34 cellular contexts compared by ENCODE assay signal in the genomic region with DNA sequence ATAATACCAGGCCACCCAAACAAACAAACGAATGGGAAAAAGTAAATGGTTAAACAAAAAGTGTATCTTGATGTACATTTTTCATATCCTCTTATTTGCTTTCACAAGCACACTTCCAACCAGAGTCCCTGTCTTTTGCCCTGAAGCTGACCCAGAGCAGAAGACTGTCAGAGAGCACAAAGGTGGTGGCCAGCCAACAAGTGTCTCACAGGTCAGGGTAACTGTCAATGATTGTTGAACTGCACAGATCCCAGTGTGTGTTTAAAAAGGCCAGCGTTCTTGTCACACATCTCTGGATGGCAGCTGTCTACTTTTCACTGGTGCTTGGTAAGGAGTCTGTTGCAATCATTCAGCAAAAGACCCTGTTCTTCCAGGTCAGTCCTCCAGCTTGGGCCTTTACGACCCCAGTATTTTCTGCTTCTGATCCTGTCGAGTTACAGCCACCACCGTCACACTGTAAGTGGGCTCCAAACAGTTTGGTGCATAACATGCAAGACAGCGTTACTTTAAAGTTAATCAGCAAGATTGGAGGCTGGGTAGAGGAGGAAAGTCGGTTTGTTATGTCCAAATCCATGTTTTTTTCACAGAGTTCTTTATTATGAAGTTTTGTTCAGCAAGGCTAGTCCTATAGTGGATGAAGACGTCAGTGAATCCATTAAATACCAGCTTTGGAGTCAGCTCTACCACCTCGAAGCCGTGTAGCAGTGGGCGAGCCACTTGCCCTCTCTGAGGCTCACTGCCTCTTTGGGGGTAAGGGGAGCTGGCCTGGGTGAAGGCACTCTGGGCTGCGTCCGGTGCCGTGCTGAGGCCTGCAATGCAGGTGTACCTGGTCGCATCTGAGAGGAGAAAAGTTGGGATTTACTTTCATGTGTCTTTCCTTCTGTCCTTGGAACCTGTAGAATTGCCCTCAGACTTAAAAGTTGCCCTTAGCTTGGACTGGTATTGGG.
DNase-seq lines count a peak whose midpoint lies in the region; ATAC-seq and TF ChIP-seq lines count a peak whose summit lies in the region.
"Had no signal": no experiment of that assay in that cellular context is flagged by ENCODE, and none has a peak within 500 bp of the region (broad histone marks: within the 10 kb centered on the region; RNA-seq: fewer than 3 reads in every experiment).

No MANE protein-coding gene starts in this region.

- peak overlapping the region; percentile 100 for H3K27ac ChIP-seq in uterus
- no peak overlapping the region for H3K27ac ChIP-seq in smooth muscle cell (ENCODE audit: low read depth)
- H3K27ac ChIP-seq: GM23248, SJSA1 had no signal

- DNase-seq in Right ventricle myocardium inferior (ENCODE audit: missing footprints) (peak; percentile 66), cardiac septum (ENCODE audit: low spot score) (no peak), left lobe of liver (ENCODE audit: low spot score) (peak; percentile 90), progenitor cell of endocrine pancreas (ENCODE audit: low spot score, unreplicated experiment) (no peak), uterus (no peak), smooth muscle cell (lab: John Stamatoyannopoulos, UW; ENCODE audit: unreplicated experiment) (no peak), head of caudate nucleus (no peak), EL (no peak)
- DNase-seq: 8988T; activated CD4-positive, alpha-beta T cell treated with anti-CD3 and anti-CD28 coated beads for 4 hours; activated effector memory CD4-positive, alpha-beta T cell treated with Interleukin-2 at 50 U/mL for 16 hours; activated T-cell treated with anti-CD3 and anti-CD28 coated beads, Interleukin-2, amount 50 U/mL, for 1 hour; Calu3; caudate nucleus; cortex of kidney; DMS79; effector memory CD8-positive, alpha-beta T cell; GDM1; GM23248; mucosa of descending colon; natural killer cell; NCI-H1092; NCI-H187; NCI-H2171; retina; stimulated activated CD4-positive, alpha-beta T cell treated with anti-CD3 and anti-CD28 coated beads, Interleukin-2, amount 100 ng/mL, for 24 hours; stimulated activated CD8-positive, alpha-beta memory T cell treated with anti-CD3 and anti-CD28 coated beads, Interleukin-4, amount 100 ng/mL, for 48 hours; stimulated activated naive CD8-positive, alpha-beta T cell treated with anti-CD3 and anti-CD28 coated beads, Interleukin-15, amount 100 ng/mL, for 72 hours; T-helper 9 cell; trophoblast cell had no signal

- no peak overlapping the region for H3K9ac ChIP-seq in smooth muscle cell (ENCODE audit: low read depth)
- H3K9ac ChIP-seq: GM23248 had no signal

- no peak overlapping the region for H3K4me3 Mint-ChIP-seq in progenitor cell of endocrine pancreas (ENCODE audit: low read depth)
- H3K4me3 Mint-ChIP-seq: CD14-positive monocyte; effector memory CD8-positive, alpha-beta T cell; natural killer cell; stimulated activated naive CD8-positive, alpha-beta T cell treated with anti-CD3 and anti-CD28 coated beads, Interleukin-15, amount 100 ng/mL, for 72 hours had no signal

- H2AFZ ChIP-seq in smooth muscle cell (ENCODE audit: low read depth) = no peak overlapping the region

- peaks cover 6% of the 10 kb centered on the region for H3K36me3 Mint-ChIP-seq in progenitor cell of endocrine pancreas (ENCODE audit: insufficient read depth)
- H3K36me3 Mint-ChIP-seq: natural killer cell had no signal

- no peak overlapping the region for H3K4me2 ChIP-seq in smooth muscle cell

- no peak for TF ChIP-seq POLR2A in uterus (IDR thresholded peaks at IDR 0.05)

- no peaks in the 10 kb centered on the region for H3K27me3 ChIP-seq in uterus
- no peaks in the 10 kb centered on the region for H3K27me3 ChIP-seq in smooth muscle cell (ENCODE audit: low read depth)
- H3K27me3 ChIP-seq: SJSA1 had no signal

- H3K36me3 ChIP-seq in uterus (no peaks in the 10 kb centered on the region), smooth muscle cell (ENCODE audit: low read depth) (no peaks in the 10 kb centered on the region)

- H3K9me3 ChIP-seq in uterus (no peaks in the 10 kb centered on the region), smooth muscle cell (replicated peaks; ENCODE audit: low read depth) (no peaks in the 10 kb centered on the region)
- H3K9me3 ChIP-seq: mucosa of descending colon, SJSA1 had no signal

- H4K20me1 ChIP-seq in smooth muscle cell (ENCODE audit: low read depth) = no peaks in the 10 kb centered on the region

- no peaks in the 10 kb centered on the region for H3K79me2 ChIP-seq in smooth muscle cell (ENCODE audit: low read depth)

- TF ChIP-seq CTCF in progenitor cell of endocrine pancreas (IDR thresholded peaks at IDR 0.05; ENCODE audit: unreplicated experiment) (no peak), uterus (IDR thresholded peaks at IDR 0.05) (no peak), smooth muscle cell (IDR thresholded peaks at IDR 0.05; ENCODE audit: borderline replicate concordance, insufficient read depth, poor library complexity, severe bottlenecking) (no peak)

- H3K4me1 ChIP-seq in uterus (peaks cover 0 to 16% of the 10 kb centered on the region in 2 donors), smooth muscle cell (ENCODE audit: low read depth) (peaks cover 12% of the 10 kb centered on the region)

- H3K4me3 ChIP-seq in uterus (no peak overlapping the region), smooth muscle cell (no peak overlapping the region)
- H3K4me3 ChIP-seq: GM23248, lung, mucosa of descending colon, SJSA1 had no signal

- peaks cover 52% of the 10 kb centered on the region for H3K4me1 Mint-ChIP-seq in progenitor cell of endocrine pancreas (ENCODE audit: low read depth)
- H3K4me1 Mint-ChIP-seq: CD14-positive monocyte; natural killer cell; stimulated activated naive CD8-positive, alpha-beta T cell treated with anti-CD3 and anti-CD28 coated beads, Interleukin-15, amount 100 ng/mL, for 72 hours had no signal

- peak overlapping the region; percentile 43 for H3K27ac Mint-ChIP-seq in progenitor cell of endocrine pancreas
- H3K27ac Mint-ChIP-seq: activated naive CD4-positive, alpha-beta T cell treated with anti-CD3 and anti-CD28 coated beads, Interleukin-2, amount 50 U/mL, for 72 hours; CD14-positive monocyte; effector memory CD8-positive, alpha-beta T cell; natural killer cell; stimulated activated naive CD8-positive, alpha-beta T cell treated with anti-CD3 and anti-CD28 coated beads, Interleukin-15, amount 100 ng/mL, for 72 hours had no signal

- no peaks in the 10 kb centered on the region for H3K9me3 Mint-ChIP-seq in progenitor cell of endocrine pancreas (ENCODE audit: low read depth)
- H3K9me3 Mint-ChIP-seq: activated naive CD4-positive, alpha-beta T cell treated with anti-CD3 and anti-CD28 coated beads, Interleukin-2, amount 50 U/mL, for 72 hours; effector memory CD8-positive, alpha-beta T cell; natural killer cell; stimulated activated naive CD8-positive, alpha-beta T cell treated with anti-CD3 and anti-CD28 coated beads, Interleukin-15, amount 100 ng/mL, for 72 hours had no signal

- WGBS in smooth muscle cell (ENCODE audit: low lambda C conversion rate) = 92% methylated on average over 15 of the region's 15 CpGs

- H3K27me3 Mint-ChIP-seq in progenitor cell of endocrine pancreas = no peaks in the 10 kb centered on the region
- H3K27me3 Mint-ChIP-seq: stimulated activated naive CD8-positive, alpha-beta T cell treated with anti-CD3 and anti-CD28 coated beads, Interleukin-15, amount 100 ng/mL, for 72 hours had no signal

- ATAC-seq in Right ventricle myocardium inferior (peak; percentile 43), left lobe of liver (peak; percentile 67)
- ATAC-seq: activated naive CD4-positive, alpha-beta T cell treated with anti-CD3 and anti-CD28 coated beads, Interleukin-2, amount 50 U/mL, for 72 hours; effector memory CD8-positive, alpha-beta T cell; mucosa of descending colon; natural killer cell; stimulated activated naive CD8-positive, alpha-beta T cell treated with anti-CD3 and anti-CD28 coated beads, Interleukin-15, amount 100 ng/mL, for 72 hours had no signal

- H3F3A ChIP-seq in smooth muscle cell (ENCODE audit: low read depth) = peaks cover 15% of the 10 kb centered on the region

- intact Hi-C loops in Right ventricle myocardium inferior (cut with DNase I) = no loop called here
- intact Hi-C loops in cardiac septum (cut with DNase I) = no loop called here
- intact Hi-C loops in uterus (cut with DNase I; ENCODE audit: low total_unique reads) = no loop called here
- intact Hi-C loops in head of caudate nucleus (cut with DNase I) = loop anchor here (5.0 kb wide), 1 partner anchor 310 kb away; no protein-coding TSS in a partner anchor

Comparison
In these comparisons a context has a peak if more than half of its experiments do, and no peak if none do; other contexts are left out.
1. DNase-seq: peak in Right ventricle myocardium inferior (single experiment) and left lobe of liver (single experiment); none in cardiac septum (single experiment), progenitor cell of endocrine pancreas (single experiment), uterus (0 of 2), smooth muscle cell (single experiment), head of caudate nucleus (0 of 42) and EL (single experiment).